1 cellular context compared by ENCODE assay signal in the genomic region with DNA sequence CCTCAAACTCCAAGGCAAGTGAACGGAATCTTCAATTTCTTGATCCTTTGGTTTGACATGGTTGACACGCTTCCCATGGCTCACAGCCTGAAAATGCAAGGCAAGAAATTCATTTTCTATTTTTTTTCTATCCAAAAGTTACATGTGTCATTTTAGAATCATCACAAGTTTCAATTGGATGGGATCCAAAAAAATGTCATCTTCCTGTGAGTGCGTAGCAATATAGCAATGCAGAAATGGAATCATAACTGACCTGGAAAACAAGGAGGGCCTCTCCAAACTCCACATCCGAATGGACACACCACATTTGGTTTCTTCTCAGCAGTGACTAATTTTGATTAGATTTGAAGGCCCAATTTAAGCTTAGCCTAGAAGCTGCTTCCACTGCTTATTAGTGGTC.
TF ChIP-seq lines count a peak whose summit lies in the region.

No MANE protein-coding gene starts in this region.

TF ChIP-seq in WTC11, 78 proteins besides CTCF, POLR2A, EP300 and RAD21 (continued from another document):
- TF ChIP-seq ZSCAN18 (CRISPR knock-in tag; IDR thresholded peaks at IDR 0.05) (no peak), JUN (CRISPR knock-in tag; IDR thresholded peaks at IDR 0.05) (no peak)
